1 cellular context compared by ENCODE assay signal in genomic region chr5:41143124-41143523, GRCh38.
TF ChIP-seq lines count a peak whose summit lies in the region.

No MANE protein-coding gene starts in this region.

TF ChIP-seq in GM23338, 12 proteins besides CTCF, POLR2A, EP300 and RAD21 (continued from another document):
- no peak for TF ChIP-seq ZNF462 (CRISPR knock-in tag; IDR thresholded peaks at IDR 0.05)
TF ChIP-seq in GM23338: peak in this region for 0.
